Comparison of ENCODE assay signal across 18 cellular contexts in the genomic region with DNA sequence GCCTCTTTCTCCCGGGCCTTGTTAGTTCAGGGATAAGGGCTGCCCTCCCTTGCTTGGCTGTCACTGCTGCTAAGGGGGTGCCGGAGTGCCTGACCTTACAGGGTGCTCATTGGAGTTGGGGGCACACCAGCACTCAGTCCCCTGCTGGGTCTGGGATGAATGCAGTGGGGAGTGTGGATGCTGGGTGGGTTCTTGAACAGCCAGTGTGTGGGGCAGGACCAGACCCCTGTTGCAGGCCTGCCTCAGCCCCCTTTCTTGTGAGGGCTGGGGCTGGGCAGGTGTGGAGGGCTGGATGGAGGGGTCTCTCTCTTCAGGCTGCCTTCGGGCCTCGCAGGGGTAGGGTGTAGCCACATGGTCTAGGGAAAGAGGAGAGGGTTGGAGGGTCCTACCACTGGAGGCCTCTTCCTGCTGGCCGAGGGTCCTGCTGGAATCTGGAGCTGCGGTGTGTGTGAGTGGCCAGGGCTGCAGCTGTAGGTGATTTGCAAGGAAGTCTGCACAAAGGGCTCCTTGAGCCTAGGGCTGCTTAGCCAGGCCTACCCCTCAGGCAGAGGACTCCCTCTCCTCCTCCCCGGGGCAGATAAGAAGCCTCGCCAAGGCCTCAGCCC. TPM values are rescaled to one million over a fixed set of nuclear protein-coding genes. Genes with fewer than 3 reads are reported as not detected.
DNase-seq lines count a peak whose midpoint lies in the region; ATAC-seq, FAIRE-seq and TF ChIP-seq lines count a peak whose summit lies in the region.
"Had no signal": no experiment of that assay in that cellular context is flagged by ENCODE, and none has a peak within 500 bp of the region (broad histone marks: within the 10 kb centered on the region; RNA-seq: fewer than 3 reads in every experiment).

No MANE protein-coding gene starts in this region.

- H3K9ac ChIP-seq in trophoblast cell (ENCODE audit: low read length) = no peak overlapping the region

- H4K91ac ChIP-seq in trophoblast cell (ENCODE audit: low read depth, low read length) = peak overlapping the region; percentile 76

- no peak overlapping the region for H3K4me3 ChIP-seq in CD4-positive, CD25-positive, alpha-beta regulatory T cell (ENCODE audit: low read depth, low read length)
- peak overlapping the region in 2 of 4 donors; percentile 67 to 93 for H3K4me3 ChIP-seq in Peyer's patch
- H3K4me3 ChIP-seq in trophoblast cell (ENCODE audit: low read depth, low read length) = no peak overlapping the region
- H3K4me3 ChIP-seq: SJCRH30 had no signal

- H3K4me2 ChIP-seq in trophoblast cell (ENCODE audit: low read length) = peak overlapping the region; percentile 38

- no peak for TF ChIP-seq POLR2A in Peyer's patch (IDR thresholded peaks at IDR 0.05)

- H3K27me3 ChIP-seq in CD4-positive, CD25-positive, alpha-beta regulatory T cell (ENCODE audit: control insufficient read depth, insufficient read depth, low read length) = peaks cover 3% of the 10 kb centered on the region
- H3K27me3 ChIP-seq in Peyer's patch = no peaks in the 10 kb centered on the region
- peaks cover 45% of the 10 kb centered on the region for H3K27me3 ChIP-seq in foreskin keratinocyte
- peaks cover 5% of the 10 kb centered on the region for H3K27me3 ChIP-seq in trophoblast cell (ENCODE audit: insufficient read depth, low read length)
- H3K27me3 ChIP-seq: SJCRH30 had no signal

- peak overlapping the region; percentile 46 for H2BK12ac ChIP-seq in trophoblast cell (ENCODE audit: low read length)

- no peak overlapping the region for H3K27ac ChIP-seq in CD4-positive, CD25-positive, alpha-beta regulatory T cell (ENCODE audit: insufficient read depth, low read length, poor library complexity, severe bottlenecking)
- H3K27ac ChIP-seq in Peyer's patch = no peak overlapping the region
- peak overlapping the region; percentile 56 for H3K27ac ChIP-seq in foreskin keratinocyte
- peak overlapping the region; percentile 79 for H3K27ac ChIP-seq in trophoblast cell (ENCODE audit: low read depth, low read length)
- H3K27ac ChIP-seq: SJCRH30 had no signal

- peaks cover 0 to 9% (median 4%) of the 10 kb centered on the region in 4 donors for H3K4me1 Mint-ChIP-seq in CD4-positive, CD25-positive, alpha-beta regulatory T cell

- H3K79me2 ChIP-seq in trophoblast cell (ENCODE audit: control insufficient read depth, insufficient read depth, low read length, poor library complexity) = peaks cover 27% of the 10 kb centered on the region

- no peak for TF ChIP-seq CTCF in Peyer's patch (IDR thresholded peaks at IDR 0.05)
- no peak for TF ChIP-seq CTCF in foreskin keratinocyte (conservative IDR thresholded peaks at IDR 0.05)

- H2BK120ac ChIP-seq in trophoblast cell (ENCODE audit: insufficient read depth, low read length, poor library complexity) = peak overlapping the region; percentile 85

- H3K4me1 ChIP-seq in CD4-positive, CD25-positive, alpha-beta regulatory T cell (ENCODE audit: control insufficient read depth, insufficient read depth, low read length, poor library complexity, severe bottlenecking) = peaks cover 24% of the 10 kb centered on the region
- peaks cover 0 to 24% (median 11%) of the 10 kb centered on the region in 4 donors for H3K4me1 ChIP-seq in Peyer's patch
- peaks cover 10% of the 10 kb centered on the region for H3K4me1 ChIP-seq in foreskin keratinocyte
- H3K4me1 ChIP-seq in trophoblast cell (ENCODE audit: control insufficient read depth in 1 of 2, insufficient read depth in 2 of 2, low read length in 2 of 2) = peaks cover 33 to 61% of the 10 kb centered on the region in 2 experiments

- H3K9me3 Mint-ChIP-seq in CD4-positive, CD25-positive, alpha-beta regulatory T cell = no peaks in the 10 kb centered on the region
- H3K9me3 Mint-ChIP-seq: activated CD8-positive, alpha-beta T cell treated with anti-CD3 and anti-CD28 coated beads for 36 hours; HFFc6; natural killer cell treated with Interleukin-12 subunit alpha and Interleukin-12 subunit beta and Interleukin-15 and Interleukin-18, amount 100 ng/mL, for 72 hours had no signal

- peaks cover 26% of the 10 kb centered on the region for H3K27me3 Mint-ChIP-seq in CD4-positive, CD25-positive, alpha-beta regulatory T cell

- H2BK5ac ChIP-seq in trophoblast cell (ENCODE audit: low read depth, low read length, poor library complexity) = peak overlapping the region; percentile 67

- H3K9me3 ChIP-seq in CD4-positive, CD25-positive, alpha-beta regulatory T cell (ENCODE audit: control insufficient read depth in 2 of 2, low read length in 2 of 2) = no peaks in the 10 kb centered on the region
- H3K9me3 ChIP-seq in Peyer's patch (no peaks in the 10 kb centered on the region), trophoblast cell (ENCODE audit: insufficient read depth, low read depth, low read length) (peaks cover 2% of the 10 kb centered on the region)
- H3K9me3 ChIP-seq: SJCRH30 had no signal

- peak overlapping the region; percentile 77 for H2AK5ac ChIP-seq in trophoblast cell (ENCODE audit: low read length)

- H3K36me3 ChIP-seq in CD4-positive, CD25-positive, alpha-beta regulatory T cell (ENCODE audit: control insufficient read depth, insufficient read depth, low read length) = no peaks in the 10 kb centered on the region
- H3K36me3 ChIP-seq in Peyer's patch (no peaks in the 10 kb centered on the region), trophoblast cell (ENCODE audit: control insufficient read depth in 1 of 2, insufficient read depth in 2 of 2, low read length in 2 of 2) (no peaks in the 10 kb centered on the region)
- H3K36me3 ChIP-seq: SJCRH30 had no signal

- H3K14ac ChIP-seq in trophoblast cell (ENCODE audit: low read length) = peak overlapping the region; percentile 69

- ATAC-seq in CD4-positive, CD25-positive, alpha-beta regulatory T cell (ENCODE audit: low read depth in 2 of 2) = no peak
- ATAC-seq in foreskin keratinocyte = no peak
- ATAC-seq: activated CD8-positive, alpha-beta T cell treated with anti-CD3 and anti-CD28 coated beads for 36 hours; natural killer cell treated with Interleukin-12 subunit alpha and Interleukin-12 subunit beta and Interleukin-15 and Interleukin-18, amount 100 ng/mL, for 72 hours had no signal

- peak overlapping the region; percentile 74 for H4K8ac ChIP-seq in trophoblast cell (ENCODE audit: low read depth, low read length)

- H3K79me1 ChIP-seq in trophoblast cell (ENCODE audit: low read length) = peaks cover 46% of the 10 kb centered on the region

- no peak overlapping the region for H4K12ac ChIP-seq in trophoblast cell (ENCODE audit: low read depth, low read length)

- WGBS in trophoblast cell (ENCODE audit: extremely low coverage, insufficient coverage, insufficient read length) = no CpG with 5 or more reads among the region's 8 CpGs

- H3K4me3 Mint-ChIP-seq in CD4-positive, CD25-positive, alpha-beta regulatory T cell = peak overlapping the region in 3 of 4 donors; percentile 39 to 74 (median 60)
- H3K4me3 Mint-ChIP-seq: activated CD8-positive, alpha-beta T cell treated with anti-CD3 and anti-CD28 coated beads for 36 hours; natural killer cell treated with Interleukin-12 subunit alpha and Interleukin-12 subunit beta and Interleukin-15 and Interleukin-18, amount 100 ng/mL, for 72 hours had no signal

- H3K36me3 Mint-ChIP-seq in CD4-positive, CD25-positive, alpha-beta regulatory T cell = no peaks in the 10 kb centered on the region
- H3K36me3 Mint-ChIP-seq: natural killer cell treated with Interleukin-12 subunit alpha and Interleukin-12 subunit beta and Interleukin-15 and Interleukin-18, amount 100 ng/mL, for 72 hours had no signal

- peak overlapping the region; percentile 82 for H3K18ac ChIP-seq in trophoblast cell (ENCODE audit: low read length)

- FAIRE-seq in HTR-8/SVneo (lab: Jason Lieb, UNC) = no peak
- FAIRE-seq: astrocyte had no signal

- peak overlapping the region; percentile 37 for H3K4ac ChIP-seq in trophoblast cell (ENCODE audit: low read depth, low read length)

- DNase-seq in CD4-positive, CD25-positive, alpha-beta regulatory T cell = no peak
- DNase-seq in Peyer's patch (peak in 2 of 3 donors; percentile 41 to 43), foreskin keratinocyte (no peak), trophoblast cell (peak; percentile 66 to 72), SIG-M5 (lab: John Stamatoyannopoulos, UW) (no peak), HTR-8/SVneo (ENCODE audit: insufficient read length, low spot score) (no peak), NCI-H1436 (lab: John Stamatoyannopoulos, UW) (no peak)
- no peak for DNase-seq in stimulated activated CD4-positive, alpha-beta T cell treated with anti-CD3 and anti-CD28 coated beads, Interleukin-15, amount 100 ng/mL, for 24 hours
- DNase-seq: activated CD8-positive, alpha-beta T cell treated with anti-CD3 and anti-CD28 coated beads for 36 hours; activated gamma-delta T cell; DMS53; effector memory CD4-positive, alpha-beta T cell; HFFc6; NCI-H2081; NCI-H774; SJCRH30 had no signal

- no peak overlapping the region for H3K23ac ChIP-seq in trophoblast cell (ENCODE audit: low read length)

- no peak overlapping the region for H3K27ac Mint-ChIP-seq in CD4-positive, CD25-positive, alpha-beta regulatory T cell
- H3K27ac Mint-ChIP-seq: activated CD8-positive, alpha-beta T cell treated with anti-CD3 and anti-CD28 coated beads for 36 hours; HFFc6; natural killer cell treated with Interleukin-12 subunit alpha and Interleukin-12 subunit beta and Interleukin-15 and Interleukin-18, amount 100 ng/mL, for 72 hours had no signal

- no peak overlapping the region for H2AFZ ChIP-seq in trophoblast cell (ENCODE audit: insufficient read depth, low read length, poor library complexity)

RNA-seq across cellular contexts. Expression of a gene that starts 3.2 kb away (rescaled TPM):
- total RNA-seq in CD4-positive, CD25-positive, alpha-beta regulatory T cell = 3.8 TPM
- polyA plus RNA-seq in CD4-positive, CD25-positive, alpha-beta regulatory T cell = 1 to 10 TPM in 3 of 4 donors, under 1 TPM in 1; 0.72 to 3.5 (median 1.5) TPM
- total RNA-seq in Peyer's patch = 100 to 1,000 TPM in 1 of 4 donors, 10 to 100 TPM in 3; 36.3 to 160 (median 89.2) TPM
- 1.4 TPM in 2 replicates for total RNA-seq in foreskin keratinocyte
- polyA plus RNA-seq in foreskin keratinocyte = 1.3 and 1.5 TPM in 2 replicates
- 148 and 169 TPM in 2 replicates for polyA plus RNA-seq in trophoblast cell (2013)

Comparison
In these comparisons a context has a peak if more than half of its experiments do, and no peak if none do; other contexts are left out.
1. DNase-seq: peak in Peyer's patch (2 of 3) and trophoblast cell (2 of 2); none in CD4-positive, CD25-positive, alpha-beta regulatory T cell (0 of 3), foreskin keratinocyte (0 of 2), SIG-M5 (single experiment), stimulated activated CD4-positive, alpha-beta T cell treated with anti-CD3 and anti-CD28 coated beads, Interleukin-15, amount 100 ng/mL, for 24 hours (single experiment), HTR-8/SVneo (single experiment) and NCI-H1436 (single experiment).
2. H3K27ac ChIP-seq: peak in foreskin keratinocyte (single experiment) and trophoblast cell (single experiment); none in CD4-positive, CD25-positive, alpha-beta regulatory T cell (single experiment) and Peyer's patch (0 of 4).